16 cellular contexts compared by ENCODE assay signal in the genomic region with DNA sequence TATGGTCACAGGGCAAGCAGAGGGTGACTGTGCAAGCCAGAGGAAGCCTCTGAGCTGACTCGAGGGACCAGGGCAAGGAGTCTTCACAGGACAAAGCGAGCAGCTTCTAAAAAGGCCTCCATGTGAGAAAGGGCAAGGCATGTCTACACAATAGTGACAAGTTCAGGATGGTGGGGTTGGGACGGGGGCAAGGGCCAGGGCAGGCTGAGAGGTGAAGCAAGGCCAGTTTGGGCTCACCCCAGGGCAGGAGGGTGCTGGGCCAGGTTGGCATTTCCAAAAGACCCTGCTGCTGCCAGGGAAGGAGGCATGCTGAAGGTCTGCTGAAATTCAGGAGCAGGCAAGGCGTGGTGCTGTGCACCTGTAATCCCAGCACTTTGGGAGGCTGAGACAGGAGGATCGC. TPM values are rescaled to one million over a fixed set of nuclear protein-coding genes. Genes with fewer than 3 reads are reported as not detected.
DNase-seq lines count a peak whose midpoint lies in the region; ATAC-seq and TF ChIP-seq lines count a peak whose summit lies in the region.
"Had no signal": no experiment of that assay in that cellular context is flagged by ENCODE, and none has a peak within 500 bp of the region (broad histone marks: within the 10 kb centered on the region; RNA-seq: fewer than 3 reads in every experiment).

No MANE protein-coding gene starts in this region.

- peak overlapping the region; percentile 45 for H3K4me3 Mint-ChIP-seq in T-helper 17 cell
- no peak overlapping the region for H3K4me3 Mint-ChIP-seq in endothelial cell (ENCODE audit: unreplicated experiment)
- H3K4me3 Mint-ChIP-seq: B cell; CD4-positive, alpha-beta memory T cell had no signal

- H3K9me3 ChIP-seq in BLaER1 (no peaks in the 10 kb centered on the region), T-helper 17 cell (ENCODE audit: control insufficient read depth, low read length, poor library complexity, severe bottlenecking) (no peaks in the 10 kb centered on the region), osteoblast (ENCODE audit: low read depth, low read length) (no peaks in the 10 kb centered on the region)
- H3K9me3 ChIP-seq: HAP-1 had no signal

- no peak overlapping the region for H2AFZ ChIP-seq in osteoblast (ENCODE audit: low read length)

- H3K4me3 ChIP-seq in BLaER1, result no peak overlapping the region
- no peak overlapping the region for H3K4me3 ChIP-seq in osteoblast (ENCODE audit: insufficient read depth, low read length)
- H3K4me3 ChIP-seq: HAP-1 had no signal

- no peak overlapping the region for H3K9ac ChIP-seq in BLaER1

- peaks cover 50% of the 10 kb centered on the region for H3K4me1 ChIP-seq in BLaER1
- peaks cover 5% of the 10 kb centered on the region for H3K4me1 ChIP-seq in osteoblast (ENCODE audit: insufficient read depth, low read length)
- H3K4me1 ChIP-seq: HAP-1 had no signal

- H3K36me3 ChIP-seq in BLaER1, result no peaks in the 10 kb centered on the region
- no peaks in the 10 kb centered on the region for H3K36me3 ChIP-seq in osteoblast (ENCODE audit: insufficient read depth, low read length)
- H3K36me3 ChIP-seq: HAP-1 had no signal

- H3K27ac ChIP-seq in BLaER1 (no peak overlapping the region), osteoblast (ENCODE audit: low read depth, low read length) (no peak overlapping the region)
- H3K27ac ChIP-seq: C4-2B had no signal

- no peak for TF ChIP-seq CTCF in endothelial cell (IDR thresholded peaks at IDR 0.05; ENCODE audit: unreplicated experiment)
- no peak for TF ChIP-seq CTCF in osteoblast (IDR thresholded peaks at IDR 0.05; ENCODE audit: extremely low read depth, low read depth, low read length)

- no peak for DNase-seq in T-helper 17 cell
- no peak for DNase-seq in endothelial cell (ENCODE audit: low spot score)
- DNase-seq in osteoblast (ENCODE audit: insufficient read length, low spot score, missing footprints), result peak; percentile 72
- no peak for DNase-seq in AG08395 (ENCODE audit: low spot score)
- no peak for DNase-seq in HuH-7 (ENCODE audit: low spot score)
- no peak for DNase-seq in NCI-H2107 treated with DMSO at 0.1 percent for 48 hours (lab: John Stamatoyannopoulos, UW; ENCODE audit: unreplicated experiment)
- DNase-seq: 8988T; CD4-positive, alpha-beta memory T cell; DMS79 treated with DMSO at 0.1 percent for 48 hours; GF-D8 had no signal

- peak overlapping the region; percentile 89 for H3K4me2 ChIP-seq in BLaER1
- no peak overlapping the region for H3K4me2 ChIP-seq in osteoblast (ENCODE audit: insufficient read depth, low read length)

- H3K9me3 Mint-ChIP-seq in endothelial cell (ENCODE audit: unreplicated experiment), result no peaks in the 10 kb centered on the region
- H3K9me3 Mint-ChIP-seq: CD4-positive, alpha-beta memory T cell had no signal

- H3K4me1 Mint-ChIP-seq in T-helper 17 cell (peaks cover 9% of the 10 kb centered on the region), endothelial cell (ENCODE audit: unreplicated experiment) (peaks cover 2% of the 10 kb centered on the region)

- H3K36me3 Mint-ChIP-seq in T-helper 17 cell (ENCODE audit: low read depth) (peaks cover 5% of the 10 kb centered on the region), endothelial cell (ENCODE audit: low read depth, unreplicated experiment) (no peaks in the 10 kb centered on the region)
- H3K36me3 Mint-ChIP-seq: CD4-positive, alpha-beta memory T cell had no signal

- H3K27me3 Mint-ChIP-seq in T-helper 17 cell (peaks cover 28% of the 10 kb centered on the region), endothelial cell (ENCODE audit: unreplicated experiment) (peaks cover 4% of the 10 kb centered on the region)

- no peak overlapping the region for H3K27ac Mint-ChIP-seq in T-helper 17 cell
- H3K27ac Mint-ChIP-seq in endothelial cell (ENCODE audit: unreplicated experiment), result peak overlapping the region; percentile 63
- H3K27ac Mint-ChIP-seq: B cell had no signal

- no peak for ATAC-seq in T-helper 17 cell
- ATAC-seq: HepG2 had no signal

- H4K20me1 ChIP-seq in BLaER1 (no peaks in the 10 kb centered on the region), osteoblast (ENCODE audit: insufficient read depth, low read length) (peaks cover 5% of the 10 kb centered on the region)

- H3K27me3 ChIP-seq in BLaER1 (no peaks in the 10 kb centered on the region), osteoblast (ENCODE audit: insufficient read depth, low read length) (peaks cover 14% of the 10 kb centered on the region)

- H3K79me2 ChIP-seq in osteoblast (ENCODE audit: insufficient read depth, low read length), result no peaks in the 10 kb centered on the region

RNA-seq across cellular contexts. Expression of a gene that starts 12.3 kb away (rescaled TPM):
- total RNA-seq in T-helper 17 cell (under 1 TPM; 0.32 to 0.39 TPM), endothelial cell (ENCODE audit: unreplicated experiment) (not detected), osteoblast (not detected in 2 replicates)
- total RNA-seq: A673; B cell; CD4-positive, alpha-beta memory T cell; HepG2 had no signal

RNA-seq across cellular contexts. Expression of a gene that starts 59.3 kb away (rescaled TPM):
- total RNA-seq in T-helper 17 cell (10 to 100 TPM; 11.8 to 14.2 TPM), endothelial cell (ENCODE audit: unreplicated experiment) (20.2 TPM), osteoblast (13.0 and 15.6 TPM in 2 replicates)

RNA-seq across cellular contexts. Expression of a gene that starts 59.7 kb away (rescaled TPM):
- 10 to 100 TPM; 31.9 to 36.8 TPM for total RNA-seq in T-helper 17 cell
- 84.6 TPM for total RNA-seq in endothelial cell (ENCODE audit: unreplicated experiment)
- total RNA-seq in osteoblast, result 43.0 and 52.1 TPM in 2 replicates
